In genomic region chr1:108685524-108685923, GRCh38 we compare ENCODE assay signal across 19 cellular contexts. TPM values are rescaled to one million over a fixed set of nuclear protein-coding genes. Genes with fewer than 3 reads are reported as not detected.
"Had no signal": no experiment of that assay in that cellular context is flagged by ENCODE, and none has a peak within 500 bp of the region (broad histone marks: within the 10 kb centered on the region; RNA-seq: fewer than 3 reads in every experiment).

No MANE protein-coding gene starts in this region.

- ATAC-seq: activated CD8-positive, alpha-beta memory T cell treated with anti-CD3 and anti-CD28 coated beads, Interleukin-2, amount 10 ng/mL, durations not matched to agents 7 days and 5 days; effector memory CD8-positive, alpha-beta T cell; left colon; lower lobe of right lung; sciatic nerve; stimulated activated naive CD8-positive, alpha-beta T cell treated with anti-CD3 and anti-CD28 coated beads, Interleukin-15, amount 100 ng/mL, for 72 hours had no signal

- H3K4me3 ChIP-seq: ascending aorta, breast epithelium, lower lobe of right lung had no signal

- DNase-seq: activated CD4-positive, alpha-beta T cell treated with anti-CD3 and anti-CD28 coated beads, Interleukin-2, amount 50 U/mL, for 48 hours; activated CD8-positive, alpha-beta memory T cell treated with anti-CD3 and anti-CD28 coated beads, Interleukin-2, amount 10 ng/mL, durations not matched to agents 7 days and 5 days; activated naive CD4-positive, alpha-beta T cell treated with anti-CD3 and anti-CD28 coated beads, Interleukin-2, amount 10 ng/mL, durations not matched to agents 7 days and 5 days; activated T-cell treated with anti-CD3 and anti-CD28 coated beads, Interleukin-2, amount 50 U/mL, for 1 hour; dermis blood vessel endothelial cell; effector memory CD8-positive, alpha-beta T cell; foreskin melanocyte; left colon; lower lobe of right lung; stimulated activated CD4-positive, alpha-beta T cell treated with anti-CD3 and anti-CD28 coated beads, Interleukin-1b, Interleukin-23, amount 100 ng/mL, for 48 hours; stimulated activated naive CD8-positive, alpha-beta T cell treated with anti-CD3 and anti-CD28 coated beads, Interleukin-15, amount 100 ng/mL, for 72 hours; T1000 had no signal

RNA-seq across cellular contexts. Expression of gene HENMT1, which starts 24.6 kb away (rescaled TPM):
- total RNA-seq: ascending aorta had no signal

RNA-seq across cellular contexts. Expression of gene FNDC7, which starts 27.2 kb away (rescaled TPM):
- total RNA-seq: activated CD8-positive, alpha-beta memory T cell treated with anti-CD3 and anti-CD28 coated beads, Interleukin-2, amount 10 ng/mL, durations not matched to agents 7 days and 5 days; activated T-helper 2 cell treated with anti-CD3 and anti-CD28 coated beads, Interferon-gamma antibody, Interleukin-2, Interleukin-4, amounts not matched to agents 10 μg/mL and 5 μg/mL and 100 μg/mL, durations not matched to agents 14 hours and 24 hours and 36 hours; ascending aorta; breast epithelium; chondrocyte; dermis blood vessel endothelial cell; left colon; lower lobe of right lung; neural crest cell; osteoblast; sciatic nerve had no signal
